17 cellular contexts compared by ENCODE assay signal in the genomic region with DNA sequence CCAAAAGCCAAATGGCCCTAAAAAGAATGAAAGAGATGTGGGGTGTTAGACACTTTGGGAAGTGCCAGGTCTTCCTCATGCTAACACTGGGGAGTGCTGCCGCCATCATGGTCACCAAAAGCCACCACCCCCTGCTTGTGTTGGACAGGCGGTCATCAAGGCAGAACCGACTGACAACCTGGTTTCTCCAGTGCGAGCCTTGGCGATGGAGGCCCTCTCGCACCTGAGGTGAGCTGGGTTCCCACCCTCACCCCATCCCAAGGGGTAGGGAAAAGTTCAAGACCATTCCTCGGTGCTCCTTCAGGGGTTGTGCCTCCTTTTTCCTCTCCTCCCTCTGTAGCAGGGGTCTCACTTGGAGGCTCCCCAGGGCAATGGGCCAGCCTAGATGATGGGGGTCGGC. TPM values are rescaled to one million over a fixed set of nuclear protein-coding genes. Genes with fewer than 3 reads are reported as not detected.
DNase-seq lines count a peak whose midpoint lies in the region; TF ChIP-seq lines count a peak whose summit lies in the region.
"Had no signal": no experiment of that assay in that cellular context is flagged by ENCODE, and none has a peak within 500 bp of the region (broad histone marks: within the 10 kb centered on the region; RNA-seq: fewer than 3 reads in every experiment).

No MANE protein-coding gene starts in this region.

- no peaks in the 10 kb centered on the region for H3K79me2 ChIP-seq in GM23248 (ENCODE audit: insufficient read depth)

- no peaks in the 10 kb centered on the region for H3K36me3 ChIP-seq in GM23248 (ENCODE audit: low read depth)

- H3K9ac ChIP-seq in GM23248, result no peak overlapping the region

- no peaks in the 10 kb centered on the region for H3K9me3 ChIP-seq in GM23248 (ENCODE audit: low read depth)
- H3K9me3 ChIP-seq: Caco-2 had no signal

- no peak overlapping the region for H3K4me3 ChIP-seq in GM23248

- DNase-seq in activated effector memory CD4-positive, alpha-beta T cell treated with anti-CD3 and anti-CD28 coated beads, Interleukin-2, amount 50 U/mL, for 16 hours, result peak; percentile 37
- no peak for DNase-seq in activated effector memory CD4-positive, alpha-beta T cell treated with Interleukin-2 at 50 U/mL for 16 hours
- peak; percentile 20 for DNase-seq in ecto neural progenitor cell (ENCODE audit: low spot score)
- DNase-seq in mesothelial cell of epicardium (ENCODE audit: low spot score in 2 of 2, unreplicated experiment in 2 of 2), result peak; percentile 7 to 30
- peak; percentile 40 for DNase-seq in type B pancreatic cell (ENCODE audit: extremely low spot score, unreplicated experiment)
- no peak for DNase-seq in GM23248
- DNase-seq in mucosa of gallbladder (ENCODE audit: low spot score), result no peak
- DNase-seq: Caco-2, EL, HCEC 1CT, NCI-H1048, NCI-H1436 treated with DMSO at 0.1 percent for 48 hours, NCI-H2029 treated with DMSO at 0.1 percent for 48 hours, NCI-H774, PC-3 had no signal

- H4K20me1 ChIP-seq in GM23248 (ENCODE audit: insufficient read depth), result no peaks in the 10 kb centered on the region

- peaks cover 3% of the 10 kb centered on the region; the same call in 1 of the 2 replicates for H3K4me1 ChIP-seq in GM23248 (ENCODE audit: insufficient read depth)
- H3K4me1 ChIP-seq: Caco-2 had no signal

- H3F3A ChIP-seq in GM23248 (ENCODE audit: insufficient read depth), result no peaks in the 10 kb centered on the region

- no peak overlapping the region for H3K27ac ChIP-seq in GM23248

- H2AFZ ChIP-seq in GM23248, result no peak overlapping the region

- H3K27me3 Mint-ChIP-seq in mesothelial cell of epicardium (ENCODE audit: low read depth), result peaks cover 31% of the 10 kb centered on the region
- peaks cover 15% of the 10 kb centered on the region for H3K27me3 Mint-ChIP-seq in type B pancreatic cell

- TF ChIP-seq CTCF in mesothelial cell of epicardium (IDR thresholded peaks at IDR 0.05; ENCODE audit: unreplicated experiment) (no peak), type B pancreatic cell (conservative IDR thresholded peaks at IDR 0.05) (no peak)

- peaks cover 15% of the 10 kb centered on the region for H3K9me3 Mint-ChIP-seq in mesothelial cell of epicardium
- no peaks in the 10 kb centered on the region for H3K9me3 Mint-ChIP-seq in type B pancreatic cell

- H3K4me3 Mint-ChIP-seq in mesothelial cell of epicardium, result no peak overlapping the region
- H3K4me3 Mint-ChIP-seq in type B pancreatic cell, result no peak overlapping the region

- peaks cover 15% of the 10 kb centered on the region for H3K27me3 ChIP-seq in GM23248 (replicated peaks; ENCODE audit: insufficient read depth)

- no peak overlapping the region for H3K4me2 ChIP-seq in GM23248 (ENCODE audit: unreplicated experiment)

- H3K9me2 ChIP-seq in GM23248 (ENCODE audit: insufficient read depth), result no peaks in the 10 kb centered on the region

- in situ Hi-C loops in GM23248 (cut with MboI), result no loop called here

- 49 to 51% methylated on average over 8 of the region's 8 CpGs for WGBS in GM23248 (ENCODE audit: low coverage in 1 of 2, low lambda C conversion rate in 2 of 2, missing lambda C conversion rate in 2 of 2), 2 experiments

- peaks cover 10% of the 10 kb centered on the region for H3K4me1 Mint-ChIP-seq in mesothelial cell of epicardium
- peaks cover 5% of the 10 kb centered on the region for H3K4me1 Mint-ChIP-seq in type B pancreatic cell (ENCODE audit: unreplicated experiment)

- H3K27ac Mint-ChIP-seq in mesothelial cell of epicardium (no peak overlapping the region), type B pancreatic cell (no peak overlapping the region)

- H3K36me3 Mint-ChIP-seq in mesothelial cell of epicardium, result peaks cover 3% of the 10 kb centered on the region
- no peaks in the 10 kb centered on the region for H3K36me3 Mint-ChIP-seq in type B pancreatic cell

RNA-seq across cellular contexts. Expression of a gene that starts 33.6 kb away (rescaled TPM):
- total RNA-seq in mesothelial cell of epicardium, result not detected in 3 replicates
- total RNA-seq in type B pancreatic cell (ENCODE audit: low replicate concordance), result not detected in 2 replicates
- total RNA-seq in GM23248 (2014; rRNA removed; shearing (Covaris generic)), result not detected in 2 replicates
- polyA plus RNA-seq in GM23248 (2016; fragmentation: Nextera tagmentation; extraction: Ambion mirVana), result not detected in 2 replicates
- 1.2 TPM for total RNA-seq in mucosa of gallbladder
- total RNA-seq: Caco-2, MCF 10A, NCI-H460, PC-3 had no signal

RNA-seq across cellular contexts. Expression of a gene that starts 42.6 kb away (rescaled TPM):
- 13.5 to 19.4 TPM (median 17.6 TPM) in 3 replicates for total RNA-seq in mesothelial cell of epicardium
- total RNA-seq in type B pancreatic cell (ENCODE audit: low replicate concordance), result 16.7 and 42.1 TPM in 2 replicates
- total RNA-seq in GM23248 (2014; rRNA removed; shearing (Covaris generic)), result 10.9 and 13.2 TPM in 2 replicates
- 13.5 and 13.9 TPM in 2 replicates for polyA plus RNA-seq in GM23248 (2016; fragmentation: Nextera tagmentation; extraction: Ambion mirVana)
- 1.9 TPM for total RNA-seq in mucosa of gallbladder

RNA-seq across cellular contexts. Expression of a gene that starts 51.7 kb away (rescaled TPM):
- not detected in 3 replicates for total RNA-seq in mesothelial cell of epicardium
- 0.21 and 0.77 TPM in 2 replicates for total RNA-seq in type B pancreatic cell (ENCODE audit: low replicate concordance)
- not detected in 2 replicates for total RNA-seq in GM23248 (2014; rRNA removed; shearing (Covaris generic))
- polyA plus RNA-seq in GM23248 (2016; fragmentation: Nextera tagmentation; extraction: Ambion mirVana), result not detected in 2 replicates
- total RNA-seq in mucosa of gallbladder, result 2.6 TPM
- total RNA-seq: MCF 10A, NCI-H460 had no signal

Comparison
In these comparisons a context has a peak if more than half of its experiments do, and no peak if none do; other contexts are left out.
1. DNase-seq: peak in activated effector memory CD4-positive, alpha-beta T cell treated with anti-CD3 and anti-CD28 coated beads, Interleukin-2, amount 50 U/mL, for 16 hours (single experiment), ecto neural progenitor cell (single experiment), mesothelial cell of epicardium (2 of 2) and type B pancreatic cell (single experiment); none in activated effector memory CD4-positive, alpha-beta T cell treated with Interleukin-2 at 50 U/mL for 16 hours (single experiment), GM23248 (single experiment) and mucosa of gallbladder (single experiment).